Comparison of ENCODE assay signal across 1 cellular context in the genomic region with DNA sequence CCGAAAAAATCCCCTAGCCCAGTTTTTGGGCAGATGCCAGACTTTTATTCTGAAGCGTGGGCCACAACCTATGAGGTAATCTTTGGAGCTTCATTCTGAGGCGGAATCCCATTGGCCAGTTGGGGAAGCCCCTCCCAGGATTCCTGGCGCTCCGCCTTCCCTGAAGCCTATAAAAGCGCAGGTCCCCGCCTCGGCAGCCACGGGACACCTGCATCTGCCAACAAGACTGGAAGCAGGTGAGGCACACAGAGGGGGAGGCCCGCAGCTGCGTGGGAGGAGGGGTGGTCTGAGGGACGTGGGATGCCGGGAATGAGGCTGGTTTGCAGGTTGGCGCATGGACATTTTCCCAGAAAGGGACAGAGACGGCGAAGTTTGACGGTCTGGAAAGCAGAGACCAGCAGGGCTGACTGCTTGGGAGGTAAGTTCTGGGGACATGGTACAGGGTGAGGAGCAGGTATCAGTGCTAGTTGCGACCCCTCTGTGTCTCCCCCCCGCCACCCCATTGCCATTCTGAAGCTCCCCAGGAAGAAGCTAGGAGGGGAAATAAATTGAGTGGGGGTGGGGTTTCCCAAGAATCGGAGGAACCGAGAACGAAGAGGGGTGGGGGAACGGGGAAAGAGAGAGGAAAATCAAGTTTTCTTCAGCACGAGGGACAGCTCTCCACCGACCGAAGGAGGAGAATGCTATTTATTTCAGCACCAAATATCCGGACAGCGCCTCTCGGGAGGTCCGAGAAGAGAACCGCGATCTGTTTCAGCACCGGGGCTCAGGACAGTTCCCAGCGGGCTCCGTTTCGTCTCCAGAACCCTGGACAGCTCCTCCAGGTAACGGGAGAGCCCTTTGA.
TF ChIP-seq lines count a peak whose summit lies in the region.

No MANE protein-coding gene starts in this region.

TF ChIP-seq in HEK293, 187 proteins besides CTCF, POLR2A, EP300 and RAD21 (continued from another document and continues in another):
- TF ChIP-seq, protein P1, sequence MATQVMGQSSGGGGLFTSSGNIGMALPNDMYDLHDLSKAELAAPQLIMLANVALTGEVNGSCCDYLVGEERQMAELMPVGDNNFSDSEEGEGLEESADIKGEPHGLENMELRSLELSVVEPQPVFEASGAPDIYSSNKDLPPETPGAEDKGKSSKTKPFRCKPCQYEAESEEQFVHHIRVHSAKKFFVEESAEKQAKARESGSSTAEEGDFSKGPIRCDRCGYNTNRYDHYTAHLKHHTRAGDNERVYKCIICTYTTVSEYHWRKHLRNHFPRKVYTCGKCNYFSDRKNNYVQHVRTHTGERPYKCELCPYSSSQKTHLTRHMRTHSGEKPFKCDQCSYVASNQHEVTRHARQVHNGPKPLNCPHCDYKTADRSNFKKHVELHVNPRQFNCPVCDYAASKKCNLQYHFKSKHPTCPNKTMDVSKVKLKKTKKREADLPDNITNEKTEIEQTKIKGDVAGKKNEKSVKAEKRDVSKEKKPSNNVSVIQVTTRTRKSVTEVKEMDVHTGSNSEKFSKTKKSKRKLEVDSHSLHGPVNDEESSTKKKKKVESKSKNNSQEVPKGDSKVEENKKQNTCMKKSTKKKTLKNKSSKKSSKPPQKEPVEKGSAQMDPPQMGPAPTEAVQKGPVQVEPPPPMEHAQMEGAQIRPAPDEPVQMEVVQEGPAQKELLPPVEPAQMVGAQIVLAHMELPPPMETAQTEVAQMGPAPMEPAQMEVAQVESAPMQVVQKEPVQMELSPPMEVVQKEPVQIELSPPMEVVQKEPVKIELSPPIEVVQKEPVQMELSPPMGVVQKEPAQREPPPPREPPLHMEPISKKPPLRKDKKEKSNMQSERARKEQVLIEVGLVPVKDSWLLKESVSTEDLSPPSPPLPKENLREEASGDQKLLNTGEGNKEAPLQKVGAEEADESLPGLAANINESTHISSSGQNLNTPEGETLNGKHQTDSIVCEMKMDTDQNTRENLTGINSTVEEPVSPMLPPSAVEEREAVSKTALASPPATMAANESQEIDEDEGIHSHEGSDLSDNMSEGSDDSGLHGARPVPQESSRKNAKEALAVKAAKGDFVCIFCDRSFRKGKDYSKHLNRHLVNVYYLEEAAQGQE (tag by site-specific recombination; IDR thresholded peaks at IDR 0.05): peak; percentile 100
- TF ChIP-seq, protein P2, sequence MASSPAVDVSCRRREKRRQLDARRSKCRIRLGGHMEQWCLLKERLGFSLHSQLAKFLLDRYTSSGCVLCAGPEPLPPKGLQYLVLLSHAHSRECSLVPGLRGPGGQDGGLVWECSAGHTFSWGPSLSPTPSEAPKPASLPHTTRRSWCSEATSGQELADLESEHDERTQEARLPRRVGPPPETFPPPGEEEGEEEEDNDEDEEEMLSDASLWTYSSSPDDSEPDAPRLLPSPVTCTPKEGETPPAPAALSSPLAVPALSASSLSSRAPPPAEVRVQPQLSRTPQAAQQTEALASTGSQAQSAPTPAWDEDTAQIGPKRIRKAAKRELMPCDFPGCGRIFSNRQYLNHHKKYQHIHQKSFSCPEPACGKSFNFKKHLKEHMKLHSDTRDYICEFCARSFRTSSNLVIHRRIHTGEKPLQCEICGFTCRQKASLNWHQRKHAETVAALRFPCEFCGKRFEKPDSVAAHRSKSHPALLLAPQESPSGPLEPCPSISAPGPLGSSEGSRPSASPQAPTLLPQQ (tag by site-specific recombination; IDR thresholded peaks at IDR 0.05): peak; percentile 58; the same call in 1 of the 2 replicates
- TF ChIP-seq ZNF521 (tag by site-specific recombination; IDR thresholded peaks at IDR 0.05) (no peak), SP3 (tag by site-specific recombination; IDR thresholded peaks at IDR 0.05) (peak; percentile 27; the same call in 1 of the 2 replicates), EGR2 (tag by site-specific recombination; IDR thresholded peaks at IDR 0.05; ENCODE audit: low read depth) (peak; percentile 74), ZNF501 (tag by site-specific recombination; IDR thresholded peaks at IDR 0.05) (peak; percentile 76; the same call in 1 of the 2 replicates), ZNF654 (tag by site-specific recombination; IDR thresholded peaks at IDR 0.05; ENCODE audit: low read depth) (peak; percentile 16), PRDM1 (tag by site-specific recombination; IDR thresholded peaks at IDR 0.05) (no peak), SCRT2 (tag by site-specific recombination; IDR thresholded peaks at IDR 0.05) (no peak), KLF10 (tag by site-specific recombination; IDR thresholded peaks at IDR 0.05) (0 out of 2 replicates have a peak, but pooled peaks have one; percentile 35), ZNF155 (tag by site-specific recombination; IDR thresholded peaks at IDR 0.05) (no peak), SP2 (tag by site-specific recombination; IDR thresholded peaks at IDR 0.05) (peak; percentile 46; the same call in 1 of the 2 replicates), SALL2 (tag by site-specific recombination; IDR thresholded peaks at IDR 0.05; ENCODE audit: borderline replicate concordance) (0 out of 2 replicates have a peak, but pooled peaks have one; percentile 62), ZNF2 (tag by site-specific recombination; IDR thresholded peaks at IDR 0.05) (no peak), GLI4 (tag by site-specific recombination; IDR thresholded peaks at IDR 0.05) (0 out of 2 replicates have a peak, but pooled peaks have one; percentile 19), ZNF747 (tag by site-specific recombination; IDR thresholded peaks at IDR 0.05) (0 out of 2 replicates have a peak, but pooled peaks have one; percentile 79), ZNF211 (tag by site-specific recombination; IDR thresholded peaks at IDR 0.05; ENCODE audit: low read depth) (no peak), ZEB2 (tag by site-specific recombination; IDR thresholded peaks at IDR 0.05) (peak; percentile 96), ZNF202 (tag by site-specific recombination; IDR thresholded peaks at IDR 0.05; ENCODE audit: borderline replicate concordance) (no peak), SP7 (tag by site-specific recombination; IDR thresholded peaks at IDR 0.05) (peak; percentile 75), ZNF112 (tag by site-specific recombination; IDR thresholded peaks at IDR 0.05) (no peak), IKZF3 (tag by site-specific recombination; IDR thresholded peaks at IDR 0.05) (peak; percentile 82), ZNF473 (tag by site-specific recombination; IDR thresholded peaks at IDR 0.05) (no peak), ZXDB (tag by site-specific recombination; IDR thresholded peaks at IDR 0.05) (peak; percentile 80), ZNF510 (tag by site-specific recombination; IDR thresholded peaks at IDR 0.05; ENCODE audit: insufficient replicate concordance) (no peak)
- TF ChIP-seq, protein P3, sequence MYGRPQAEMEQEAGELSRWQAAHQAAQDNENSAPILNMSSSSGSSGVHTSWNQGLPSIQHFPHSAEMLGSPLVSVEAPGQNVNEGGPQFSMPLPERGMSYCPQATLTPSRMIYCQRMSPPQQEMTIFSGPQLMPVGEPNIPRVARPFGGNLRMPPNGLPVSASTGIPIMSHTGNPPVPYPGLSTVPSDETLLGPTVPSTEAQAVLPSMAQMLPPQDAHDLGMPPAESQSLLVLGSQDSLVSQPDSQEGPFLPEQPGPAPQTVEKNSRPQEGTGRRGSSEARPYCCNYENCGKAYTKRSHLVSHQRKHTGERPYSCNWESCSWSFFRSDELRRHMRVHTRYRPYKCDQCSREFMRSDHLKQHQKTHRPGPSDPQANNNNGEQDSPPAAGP (tag by site-specific recombination; IDR thresholded peaks at IDR 0.05): peak; percentile 76
- TF ChIP-seq, protein P4, sequence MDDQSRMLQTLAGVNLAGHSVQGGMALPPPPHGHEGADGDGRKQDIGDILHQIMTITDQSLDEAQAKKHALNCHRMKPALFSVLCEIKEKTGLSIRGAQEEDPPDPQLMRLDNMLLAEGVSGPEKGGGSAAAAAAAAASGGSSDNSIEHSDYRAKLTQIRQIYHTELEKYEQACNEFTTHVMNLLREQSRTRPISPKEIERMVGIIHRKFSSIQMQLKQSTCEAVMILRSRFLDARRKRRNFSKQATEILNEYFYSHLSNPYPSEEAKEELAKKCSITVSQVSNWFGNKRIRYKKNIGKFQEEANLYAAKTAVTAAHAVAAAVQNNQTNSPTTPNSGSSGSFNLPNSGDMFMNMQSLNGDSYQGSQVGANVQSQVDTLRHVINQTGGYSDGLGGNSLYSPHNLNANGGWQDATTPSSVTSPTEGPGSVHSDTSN (CRISPR knock-in tag; IDR thresholded peaks at IDR 0.05): peak; percentile 99
- TF ChIP-seq, protein P5, sequence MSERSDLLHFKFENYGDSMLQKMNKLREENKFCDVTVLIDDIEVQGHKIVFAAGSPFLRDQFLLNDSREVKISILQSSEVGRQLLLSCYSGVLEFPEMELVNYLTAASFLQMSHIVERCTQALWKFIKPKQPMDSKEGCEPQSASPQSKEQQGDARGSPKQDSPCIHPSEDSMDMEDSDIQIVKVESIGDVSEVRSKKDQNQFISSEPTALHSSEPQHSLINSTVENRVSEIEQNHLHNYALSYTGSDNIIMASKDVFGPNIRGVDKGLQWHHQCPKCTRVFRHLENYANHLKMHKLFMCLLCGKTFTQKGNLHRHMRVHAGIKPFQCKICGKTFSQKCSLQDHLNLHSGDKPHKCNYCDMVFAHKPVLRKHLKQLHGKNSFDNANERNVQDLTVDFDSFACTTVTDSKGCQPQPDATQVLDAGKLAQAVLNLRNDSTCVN (tag by site-specific recombination; optimal IDR thresholded peaks at IDR 0.05): peak; percentile 19
- TF ChIP-seq, protein P6, sequence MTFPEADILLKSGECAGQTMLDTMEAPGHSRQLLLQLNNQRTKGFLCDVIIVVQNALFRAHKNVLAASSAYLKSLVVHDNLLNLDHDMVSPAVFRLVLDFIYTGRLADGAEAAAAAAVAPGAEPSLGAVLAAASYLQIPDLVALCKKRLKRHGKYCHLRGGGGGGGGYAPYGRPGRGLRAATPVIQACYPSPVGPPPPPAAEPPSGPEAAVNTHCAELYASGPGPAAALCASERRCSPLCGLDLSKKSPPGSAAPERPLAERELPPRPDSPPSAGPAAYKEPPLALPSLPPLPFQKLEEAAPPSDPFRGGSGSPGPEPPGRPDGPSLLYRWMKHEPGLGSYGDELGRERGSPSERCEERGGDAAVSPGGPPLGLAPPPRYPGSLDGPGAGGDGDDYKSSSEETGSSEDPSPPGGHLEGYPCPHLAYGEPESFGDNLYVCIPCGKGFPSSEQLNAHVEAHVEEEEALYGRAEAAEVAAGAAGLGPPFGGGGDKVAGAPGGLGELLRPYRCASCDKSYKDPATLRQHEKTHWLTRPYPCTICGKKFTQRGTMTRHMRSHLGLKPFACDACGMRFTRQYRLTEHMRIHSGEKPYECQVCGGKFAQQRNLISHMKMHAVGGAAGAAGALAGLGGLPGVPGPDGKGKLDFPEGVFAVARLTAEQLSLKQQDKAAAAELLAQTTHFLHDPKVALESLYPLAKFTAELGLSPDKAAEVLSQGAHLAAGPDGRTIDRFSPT (tag by site-specific recombination; IDR thresholded peaks at IDR 0.05): no peak
- TF ChIP-seq, protein P7, sequence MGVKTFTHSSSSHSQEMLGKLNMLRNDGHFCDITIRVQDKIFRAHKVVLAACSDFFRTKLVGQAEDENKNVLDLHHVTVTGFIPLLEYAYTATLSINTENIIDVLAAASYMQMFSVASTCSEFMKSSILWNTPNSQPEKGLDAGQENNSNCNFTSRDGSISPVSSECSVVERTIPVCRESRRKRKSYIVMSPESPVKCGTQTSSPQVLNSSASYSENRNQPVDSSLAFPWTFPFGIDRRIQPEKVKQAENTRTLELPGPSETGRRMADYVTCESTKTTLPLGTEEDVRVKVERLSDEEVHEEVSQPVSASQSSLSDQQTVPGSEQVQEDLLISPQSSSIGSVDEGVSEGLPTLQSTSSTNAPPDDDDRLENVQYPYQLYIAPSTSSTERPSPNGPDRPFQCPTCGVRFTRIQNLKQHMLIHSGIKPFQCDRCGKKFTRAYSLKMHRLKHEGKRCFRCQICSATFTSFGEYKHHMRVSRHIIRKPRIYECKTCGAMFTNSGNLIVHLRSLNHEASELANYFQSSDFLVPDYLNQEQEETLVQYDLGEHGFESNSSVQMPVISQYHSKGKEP (tag by site-specific recombination; IDR thresholded peaks at IDR 0.05): peak; percentile 64; the same call in 1 of the 2 replicates
- TF ChIP-seq, protein P8, sequence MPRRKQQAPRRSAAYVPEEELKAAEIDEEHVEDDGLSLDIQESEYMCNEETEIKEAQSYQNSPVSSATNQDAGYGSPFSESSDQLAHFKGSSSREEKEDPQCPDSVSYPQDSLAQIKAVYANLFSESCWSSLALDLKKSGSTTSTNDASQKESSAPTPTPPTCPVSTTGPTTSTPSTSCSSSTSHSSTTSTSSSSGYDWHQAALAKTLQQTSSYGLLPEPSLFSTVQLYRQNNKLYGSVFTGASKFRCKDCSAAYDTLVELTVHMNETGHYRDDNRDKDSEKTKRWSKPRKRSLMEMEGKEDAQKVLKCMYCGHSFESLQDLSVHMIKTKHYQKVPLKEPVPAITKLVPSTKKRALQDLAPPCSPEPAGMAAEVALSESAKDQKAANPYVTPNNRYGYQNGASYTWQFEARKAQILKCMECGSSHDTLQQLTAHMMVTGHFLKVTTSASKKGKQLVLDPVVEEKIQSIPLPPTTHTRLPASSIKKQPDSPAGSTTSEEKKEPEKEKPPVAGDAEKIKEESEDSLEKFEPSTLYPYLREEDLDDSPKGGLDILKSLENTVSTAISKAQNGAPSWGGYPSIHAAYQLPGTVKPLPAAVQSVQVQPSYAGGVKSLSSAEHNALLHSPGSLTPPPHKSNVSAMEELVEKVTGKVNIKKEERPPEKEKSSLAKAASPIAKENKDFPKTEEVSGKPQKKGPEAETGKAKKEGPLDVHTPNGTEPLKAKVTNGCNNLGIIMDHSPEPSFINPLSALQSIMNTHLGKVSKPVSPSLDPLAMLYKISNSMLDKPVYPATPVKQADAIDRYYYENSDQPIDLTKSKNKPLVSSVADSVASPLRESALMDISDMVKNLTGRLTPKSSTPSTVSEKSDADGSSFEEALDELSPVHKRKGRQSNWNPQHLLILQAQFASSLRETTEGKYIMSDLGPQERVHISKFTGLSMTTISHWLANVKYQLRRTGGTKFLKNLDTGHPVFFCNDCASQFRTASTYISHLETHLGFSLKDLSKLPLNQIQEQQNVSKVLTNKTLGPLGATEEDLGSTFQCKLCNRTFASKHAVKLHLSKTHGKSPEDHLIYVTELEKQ (tag by site-specific recombination; IDR thresholded peaks at IDR 0.05; ENCODE audit: borderline replicate concordance): no peak
- TF ChIP-seq, protein P9, sequence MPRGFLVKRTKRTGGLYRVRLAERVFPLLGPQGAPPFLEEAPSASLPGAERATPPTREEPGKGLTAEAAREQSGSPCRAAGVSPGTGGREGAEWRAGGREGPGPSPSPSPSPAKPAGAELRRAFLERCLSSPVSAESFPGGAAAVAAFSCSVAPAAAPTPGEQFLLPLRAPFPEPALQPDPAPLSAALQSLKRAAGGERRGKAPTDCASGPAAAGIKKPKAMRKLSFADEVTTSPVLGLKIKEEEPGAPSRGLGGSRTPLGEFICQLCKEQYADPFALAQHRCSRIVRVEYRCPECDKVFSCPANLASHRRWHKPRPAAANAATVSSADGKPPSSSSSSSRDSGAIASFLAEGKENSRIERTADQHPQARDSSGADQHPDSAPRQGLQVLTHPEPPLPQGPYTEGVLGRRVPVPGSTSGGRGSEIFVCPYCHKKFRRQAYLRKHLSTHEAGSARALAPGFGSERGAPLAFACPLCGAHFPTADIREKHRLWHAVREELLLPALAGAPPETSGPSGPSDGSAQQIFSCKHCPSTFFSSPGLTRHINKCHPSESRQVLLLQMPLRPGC (tag by site-specific recombination; IDR thresholded peaks at IDR 0.05): peak; percentile 58
- TF ChIP-seq, protein P10, sequence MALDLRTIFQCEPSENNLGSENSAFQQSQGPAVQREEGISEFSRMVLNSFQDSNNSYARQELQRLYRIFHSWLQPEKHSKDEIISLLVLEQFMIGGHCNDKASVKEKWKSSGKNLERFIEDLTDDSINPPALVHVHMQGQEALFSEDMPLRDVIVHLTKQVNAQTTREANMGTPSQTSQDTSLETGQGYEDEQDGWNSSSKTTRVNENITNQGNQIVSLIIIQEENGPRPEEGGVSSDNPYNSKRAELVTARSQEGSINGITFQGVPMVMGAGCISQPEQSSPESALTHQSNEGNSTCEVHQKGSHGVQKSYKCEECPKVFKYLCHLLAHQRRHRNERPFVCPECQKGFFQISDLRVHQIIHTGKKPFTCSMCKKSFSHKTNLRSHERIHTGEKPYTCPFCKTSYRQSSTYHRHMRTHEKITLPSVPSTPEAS (tag by site-specific recombination; IDR thresholded peaks at IDR 0.05): 0 out of 2 replicates have a peak, but pooled peaks have one; percentile 30
